ENCODE assay signal across 8 cellular contexts in the genomic region with DNA sequence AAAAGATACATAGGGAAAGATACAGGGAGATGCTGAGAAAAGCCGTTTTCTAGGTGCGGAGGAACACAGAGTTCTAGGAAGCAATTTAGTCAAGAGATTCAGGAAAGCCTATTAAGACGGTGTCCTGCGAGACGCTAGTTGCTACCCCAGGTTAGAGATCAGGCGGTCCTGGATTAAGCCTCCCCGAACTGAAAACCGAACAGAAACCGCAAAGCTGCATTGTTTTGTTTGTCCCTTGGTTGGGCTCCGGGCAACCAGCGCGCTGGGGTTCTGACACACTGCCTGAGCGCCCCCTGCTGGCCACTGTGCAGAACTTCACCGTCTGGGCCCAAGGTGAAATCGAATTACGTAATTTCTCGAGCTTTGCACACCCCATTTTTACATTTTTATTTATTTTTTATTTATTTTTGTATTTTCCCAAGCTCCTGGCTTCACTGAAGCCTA. TPM values are rescaled to one million over a fixed set of nuclear protein-coding genes. Genes with fewer than 3 reads are reported as not detected.
A peak's percentile ranks its signal among the peaks of the same experiment; 100 is the strongest.
DNase-seq lines count a peak whose midpoint lies in the region; ATAC-seq and TF ChIP-seq lines count a peak whose summit lies in the region.

No MANE protein-coding gene starts in this region.

- H3K4me3 ChIP-seq in ectodermal cell (ENCODE audit: insufficient read depth, low read depth, low read length) (peak overlapping the region; percentile 33), lung (peak overlapping the region; percentile 5)

- H3K4me1 ChIP-seq in ectodermal cell (ENCODE audit: control insufficient read depth, insufficient read depth, low read length) (peaks cover 12% of the 10 kb centered on the region), lung (ENCODE audit: control insufficient read depth in 2 of 2, insufficient read depth in 2 of 2, low read length in 2 of 2) (peaks cover 2 to 14% of the 10 kb centered on the region in 2 donors)

- no peaks in the 10 kb centered on the region for H3K27me3 ChIP-seq in ectodermal cell (ENCODE audit: control insufficient read depth, insufficient read depth, low read length, poor library complexity, severe bottlenecking)
- no peaks in the 10 kb centered on the region for H3K27me3 ChIP-seq in lung (ENCODE audit: control insufficient read depth, insufficient read depth)

- CTCF ChIA-PET in activated CD8-positive, alpha-beta T cell treated with anti-CD3 and anti-CD28 coated beads for 36 hours (lab: Charles Lee): interaction anchor here (0.6 to 4.2 kb wide), 63 partner anchors 8 to 1676 kb away, joined by 3 to 68 read pairs (median 4); a partner anchor contains a TSS

- no peaks in the 10 kb centered on the region for H3K9me3 Mint-ChIP-seq in activated CD8-positive, alpha-beta T cell treated with anti-CD3 and anti-CD28 coated beads for 36 hours

- peak overlapping the region; percentile 39 for H3K27ac Mint-ChIP-seq in activated CD8-positive, alpha-beta T cell treated with anti-CD3 and anti-CD28 coated beads for 36 hours

- H3K27me3 Mint-ChIP-seq in activated CD8-positive, alpha-beta T cell treated with anti-CD3 and anti-CD28 coated beads for 36 hours: peaks cover 12% of the 10 kb centered on the region

- 2 to 4% methylated on average over 17 of the region's 17 CpGs for WGBS in ectodermal cell, 2 experiments
- WGBS in lung, 2 donors: 1% methylated on average over 17 of the region's 17 CpGs

- intact Hi-C loops in activated CD8-positive, alpha-beta T cell treated with anti-CD3 and anti-CD28 coated beads for 36 hours (cut with micrococcal nuclease): loop anchor here (5.0 kb wide), 2 partner anchors 142 to 317 kb away; no protein-coding TSS in a partner anchor

- H3K27ac ChIP-seq in ectodermal cell (ENCODE audit: insufficient read depth, low read depth, low read length, poor library complexity, severe bottlenecking) (peak overlapping the region; percentile 96), lung (ENCODE audit: low read depth in 1 of 2, low read length in 1 of 2) (peak overlapping the region; percentile 74 to 92)

- H3K9me3 ChIP-seq in ectodermal cell (ENCODE audit: control insufficient read depth, low read length) (no peaks in the 10 kb centered on the region), lung (ENCODE audit: control insufficient read depth in 2 of 2, insufficient read depth in 1 of 2, low read length in 1 of 2) (no peaks in the 10 kb centered on the region)

- POLR2A ChIA-PET in activated CD8-positive, alpha-beta T cell treated with anti-CD3 and anti-CD28 coated beads for 36 hours (lab: Charles Lee): interaction anchor here (0.7 kb wide), 1 partner anchor 210 kb away, joined by 3 read pairs; a partner anchor contains a TSS

- peak; percentile 94 for TF ChIP-seq CTCF in activated CD8-positive, alpha-beta T cell treated with anti-CD3 and anti-CD28 coated beads for 36 hours (IDR thresholded peaks at IDR 0.05)
- TF ChIP-seq CTCF in lung (IDR thresholded peaks at IDR 0.05; ENCODE audit: control extremely low read depth, extremely low read depth): peak; percentile 99

- ATAC-seq in GM19438 (IDR thresholded peaks at IDR 0.05; ENCODE audit: low read depth, unreplicated experiment) (peak; percentile 91), HG03565 (IDR thresholded peaks at IDR 0.05; ENCODE audit: unreplicated experiment) (peak; percentile 82), lung (ENCODE audit: insufficient read depth, low FRiP score) (peak; percentile 88)
- peak; percentile 84 for ATAC-seq in activated CD8-positive, alpha-beta T cell treated with anti-CD3 and anti-CD28 coated beads for 36 hours

- peak; percentile 96 for DNase-seq in CD1c-positive myeloid dendritic cell (ENCODE audit: extremely low spot score)
- peak; percentile 87 for DNase-seq in NCI-H82 treated with DMSO at 0.1 percent for 48 hours (lab: John Stamatoyannopoulos, UW; ENCODE audit: unreplicated experiment)
- DNase-seq in activated CD8-positive, alpha-beta T cell treated with anti-CD3 and anti-CD28 coated beads for 36 hours: peak; percentile 88
- DNase-seq in lung (ENCODE audit: low spot score): peak; percentile 90
- peak; percentile 65 to 77 (median 73) for DNase-seq in stimulated activated CD4-positive, alpha-beta T cell treated with anti-CD3 and anti-CD28 coated beads, TNF-alpha, amount 100 ng/mL, for 24 hours (ENCODE audit: low read depth in 3 of 3)

- H3K4me1 Mint-ChIP-seq in activated CD8-positive, alpha-beta T cell treated with anti-CD3 and anti-CD28 coated beads for 36 hours (ENCODE audit: low read depth): peaks cover 15% of the 10 kb centered on the region

- H3K4me3 Mint-ChIP-seq in activated CD8-positive, alpha-beta T cell treated with anti-CD3 and anti-CD28 coated beads for 36 hours: peak overlapping the region; percentile 73

- no peaks in the 10 kb centered on the region for H3K36me3 Mint-ChIP-seq in activated CD8-positive, alpha-beta T cell treated with anti-CD3 and anti-CD28 coated beads for 36 hours (ENCODE audit: low read depth)

- H3K36me3 ChIP-seq in ectodermal cell (ENCODE audit: control insufficient read depth, insufficient read depth, low read length): no peaks in the 10 kb centered on the region
- H3K36me3 ChIP-seq in lung (ENCODE audit: control insufficient read depth in 2 of 2, insufficient read depth in 2 of 2, low read length in 2 of 2): no peaks in the 10 kb centered on the region

RNA-seq across cellular contexts. Expression of a gene that starts 37.3 kb away (rescaled TPM):
- total RNA-seq in activated CD8-positive, alpha-beta T cell treated with anti-CD3 and anti-CD28 coated beads for 36 hours: 100 to 1,000 TPM; 147 to 162 TPM
- polyA plus RNA-seq in ectodermal cell (2013, experiment 1 of 4): 276 TPM
- polyA plus RNA-seq in ectodermal cell (2013, experiment 2 of 4): 276 TPM
- 276 TPM for polyA plus RNA-seq in ectodermal cell (2013, experiment 3 of 4)
- 335 TPM for polyA plus RNA-seq in ectodermal cell (2013, experiment 4 of 4)
- 10 to 100 TPM; 73.4 to 86.8 TPM for total RNA-seq in lung
- polyA plus RNA-seq in lung: 100 to 1,000 TPM; 119 to 341 TPM

Comparison
In these comparisons a context has a peak if more than half of its experiments do, and no peak if none do; other contexts are left out.
1. Peak in every context shown above with its lines: DNase-seq, ATAC-seq, H3K4me3 ChIP-seq and H3K27ac ChIP-seq.